Comparison of ENCODE assay signal across 1 cellular context in the genomic region with DNA sequence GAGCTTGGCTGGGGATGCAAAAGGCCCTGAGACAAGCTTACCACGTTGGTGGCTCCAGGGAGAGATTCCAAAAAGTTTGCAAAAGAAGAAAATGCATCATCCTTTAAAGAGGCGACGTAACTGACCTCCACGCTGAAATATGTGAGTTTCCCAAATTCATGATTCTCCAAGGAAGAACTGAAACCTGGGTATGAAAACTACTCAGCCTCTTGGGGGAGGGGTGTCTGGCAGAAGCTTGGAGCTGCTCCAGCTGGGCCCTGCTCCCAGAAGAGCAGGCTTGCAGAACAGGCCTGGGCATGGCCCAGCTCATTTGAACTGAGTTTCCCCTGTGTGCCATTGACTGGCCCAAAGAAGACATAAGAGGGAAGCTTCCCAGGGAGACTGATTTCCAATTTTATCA.
TF ChIP-seq lines count a peak whose summit lies in the region.

No MANE protein-coding gene starts in this region.

TF ChIP-seq in SK-N-SH treated with all-trans-retinoic acid at 6 μM for 48 hours, 23 proteins besides CTCF, POLR2A, EP300 and RAD21 (continued from another document):
- TF ChIP-seq TSHZ2 (CRISPR knock-in tag; IDR thresholded peaks at IDR 0.05): no peak
- TF ChIP-seq, protein P1, sequence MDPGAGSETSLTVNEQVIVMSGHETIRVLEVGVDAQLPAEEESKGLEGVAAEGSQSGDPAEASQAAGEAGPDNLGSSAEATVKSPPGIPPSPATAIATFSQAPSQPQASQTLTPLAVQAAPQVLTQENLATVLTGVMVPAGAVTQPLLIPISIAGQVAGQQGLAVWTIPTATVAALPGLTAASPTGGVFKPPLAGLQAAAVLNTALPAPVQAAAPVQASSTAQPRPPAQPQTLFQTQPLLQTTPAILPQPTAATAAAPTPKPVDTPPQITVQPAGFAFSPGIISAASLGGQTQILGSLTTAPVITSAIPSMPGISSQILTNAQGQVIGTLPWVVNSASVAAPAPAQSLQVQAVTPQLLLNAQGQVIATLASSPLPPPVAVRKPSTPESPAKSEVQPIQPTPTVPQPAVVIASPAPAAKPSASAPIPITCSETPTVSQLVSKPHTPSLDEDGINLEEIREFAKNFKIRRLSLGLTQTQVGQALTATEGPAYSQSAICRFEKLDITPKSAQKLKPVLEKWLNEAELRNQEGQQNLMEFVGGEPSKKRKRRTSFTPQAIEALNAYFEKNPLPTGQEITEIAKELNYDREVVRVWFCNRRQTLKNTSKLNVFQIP (CRISPR knock-in tag; IDR thresholded peaks at IDR 0.05; ENCODE audit: borderline replicate concordance, low read depth): no peak
- no peak for TF ChIP-seq CSDC2 (CRISPR knock-in tag; IDR thresholded peaks at IDR 0.05)
- TF ChIP-seq, protein P2, sequence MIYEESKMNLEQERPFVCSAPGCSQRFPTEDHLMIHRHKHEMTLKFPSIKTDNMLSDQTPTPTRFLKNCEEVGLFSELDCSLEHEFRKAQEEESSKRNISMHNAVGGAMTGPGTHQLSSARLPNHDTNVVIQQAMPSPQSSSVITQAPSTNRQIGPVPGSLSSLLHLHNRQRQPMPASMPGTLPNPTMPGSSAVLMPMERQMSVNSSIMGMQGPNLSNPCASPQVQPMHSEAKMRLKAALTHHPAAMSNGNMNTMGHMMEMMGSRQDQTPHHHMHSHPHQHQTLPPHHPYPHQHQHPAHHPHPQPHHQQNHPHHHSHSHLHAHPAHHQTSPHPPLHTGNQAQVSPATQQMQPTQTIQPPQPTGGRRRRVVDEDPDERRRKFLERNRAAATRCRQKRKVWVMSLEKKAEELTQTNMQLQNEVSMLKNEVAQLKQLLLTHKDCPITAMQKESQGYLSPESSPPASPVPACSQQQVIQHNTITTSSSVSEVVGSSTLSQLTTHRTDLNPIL (CRISPR knock-in tag; IDR thresholded peaks at IDR 0.05; ENCODE audit: low read depth): no peak
- TF ChIP-seq ZNF8 (CRISPR knock-in tag; IDR thresholded peaks at IDR 0.05): no peak
- no peak for TF ChIP-seq ARNTL (CRISPR knock-in tag; IDR thresholded peaks at IDR 0.05; ENCODE audit: borderline replicate concordance, low read depth)
- TF ChIP-seq TCF4 (CRISPR knock-in tag; IDR thresholded peaks at IDR 0.05; ENCODE audit: borderline replicate concordance): no peak
- TF ChIP-seq PPARA (CRISPR knock-in tag; IDR thresholded peaks at IDR 0.05; ENCODE audit: borderline replicate concordance): no peak
- no peak for TF ChIP-seq GLIS3 (CRISPR knock-in tag; IDR thresholded peaks at IDR 0.05)
